In genomic region chr4:8580321-8581093, GRCh38 we compare ENCODE assay signal across 1 cellular context.
TF ChIP-seq lines count a peak whose summit lies in the region.

A gene with protein sequence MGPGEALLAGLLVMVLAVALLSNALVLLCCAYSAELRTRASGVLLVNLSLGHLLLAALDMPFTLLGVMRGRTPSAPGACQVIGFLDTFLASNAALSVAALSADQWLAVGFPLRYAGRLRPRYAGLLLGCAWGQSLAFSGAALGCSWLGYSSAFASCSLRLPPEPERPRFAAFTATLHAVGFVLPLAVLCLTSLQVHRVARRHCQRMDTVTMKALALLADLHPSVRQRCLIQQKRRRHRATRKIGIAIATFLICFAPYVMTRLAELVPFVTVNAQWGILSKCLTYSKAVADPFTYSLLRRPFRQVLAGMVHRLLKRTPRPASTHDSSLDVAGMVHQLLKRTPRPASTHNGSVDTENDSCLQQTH (plus strand): TSS chr4:8580392. CDS start chr4:8580983, 591 bp downstream.

TF ChIP-seq in HepG2, 621 proteins besides CTCF, POLR2A, EP300 and RAD21 (continued from another document and continues in another):
- TF ChIP-seq, protein P1, sequence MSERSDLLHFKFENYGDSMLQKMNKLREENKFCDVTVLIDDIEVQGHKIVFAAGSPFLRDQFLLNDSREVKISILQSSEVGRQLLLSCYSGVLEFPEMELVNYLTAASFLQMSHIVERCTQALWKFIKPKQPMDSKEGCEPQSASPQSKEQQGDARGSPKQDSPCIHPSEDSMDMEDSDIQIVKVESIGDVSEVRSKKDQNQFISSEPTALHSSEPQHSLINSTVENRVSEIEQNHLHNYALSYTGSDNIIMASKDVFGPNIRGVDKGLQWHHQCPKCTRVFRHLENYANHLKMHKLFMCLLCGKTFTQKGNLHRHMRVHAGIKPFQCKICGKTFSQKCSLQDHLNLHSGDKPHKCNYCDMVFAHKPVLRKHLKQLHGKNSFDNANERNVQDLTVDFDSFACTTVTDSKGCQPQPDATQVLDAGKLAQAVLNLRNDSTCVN (CRISPR knock-in tag; IDR thresholded peaks at IDR 0.05; ENCODE audit: borderline replicate concordance), result peak; percentile 81
- TF ChIP-seq SMARCC2 (IDR thresholded peaks at IDR 0.05), result no peak
- TF ChIP-seq, protein P2, sequence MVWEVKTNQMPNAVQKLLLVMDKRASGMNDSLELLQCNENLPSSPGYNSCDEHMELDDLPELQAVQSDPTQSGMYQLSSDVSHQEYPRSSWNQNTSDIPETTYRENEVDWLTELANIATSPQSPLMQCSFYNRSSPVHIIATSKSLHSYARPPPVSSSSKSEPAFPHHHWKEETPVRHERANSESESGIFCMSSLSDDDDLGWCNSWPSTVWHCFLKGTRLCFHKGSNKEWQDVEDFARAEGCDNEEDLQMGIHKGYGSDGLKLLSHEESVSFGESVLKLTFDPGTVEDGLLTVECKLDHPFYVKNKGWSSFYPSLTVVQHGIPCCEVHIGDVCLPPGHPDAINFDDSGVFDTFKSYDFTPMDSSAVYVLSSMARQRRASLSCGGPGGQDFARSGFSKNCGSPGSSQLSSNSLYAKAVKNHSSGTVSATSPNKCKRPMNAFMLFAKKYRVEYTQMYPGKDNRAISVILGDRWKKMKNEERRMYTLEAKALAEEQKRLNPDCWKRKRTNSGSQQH (CRISPR knock-in tag; IDR thresholded peaks at IDR 0.05; ENCODE audit: low read depth), result peak; percentile 68; the same call in 1 of the 2 replicates
- no peak for TF ChIP-seq AGO1 (IDR thresholded peaks at IDR 0.05; ENCODE audit: low read depth, low read length, poor library complexity, severe bottlenecking)
- no peak for TF ChIP-seq MAFK (conservative IDR thresholded peaks at IDR 0.05 in 1 of 2, IDR thresholded peaks at IDR 0.05 in 1 of 2; ENCODE audit: low read length in 2 of 2)
- TF ChIP-seq PITX1 (CRISPR knock-in tag; IDR thresholded peaks at IDR 0.05), result peak; percentile 55; the same call in 1 of the 2 replicates
- peak in 1 of 2 experiments; percentile 80; a peak in 2 of 4 replicates for TF ChIP-seq KLF16 (CRISPR knock-in tag; IDR thresholded peaks at IDR 0.05)
- no peak for TF ChIP-seq ZBTB40 (IDR thresholded peaks at IDR 0.05)
- peak; percentile 21; the same call in 1 of the 2 replicates for TF ChIP-seq ZBTB40 (CRISPR knock-in tag; IDR thresholded peaks at IDR 0.05)
- peak; percentile 72; the same call in 1 of the 2 replicates for TF ChIP-seq MAF1 (CRISPR knock-in tag; IDR thresholded peaks at IDR 0.05; ENCODE audit: borderline replicate concordance)
- no peak for TF ChIP-seq SKIL (CRISPR knock-in tag; IDR thresholded peaks at IDR 0.05; ENCODE audit: borderline replicate concordance)
- no peak for TF ChIP-seq LCORL (IDR thresholded peaks at IDR 0.05)
- TF ChIP-seq LCORL (CRISPR knock-in tag; IDR thresholded peaks at IDR 0.05), result no peak
- no peak for TF ChIP-seq PBX3 (CRISPR knock-in tag; IDR thresholded peaks at IDR 0.05; ENCODE audit: borderline replicate concordance)
- TF ChIP-seq, protein P3, sequence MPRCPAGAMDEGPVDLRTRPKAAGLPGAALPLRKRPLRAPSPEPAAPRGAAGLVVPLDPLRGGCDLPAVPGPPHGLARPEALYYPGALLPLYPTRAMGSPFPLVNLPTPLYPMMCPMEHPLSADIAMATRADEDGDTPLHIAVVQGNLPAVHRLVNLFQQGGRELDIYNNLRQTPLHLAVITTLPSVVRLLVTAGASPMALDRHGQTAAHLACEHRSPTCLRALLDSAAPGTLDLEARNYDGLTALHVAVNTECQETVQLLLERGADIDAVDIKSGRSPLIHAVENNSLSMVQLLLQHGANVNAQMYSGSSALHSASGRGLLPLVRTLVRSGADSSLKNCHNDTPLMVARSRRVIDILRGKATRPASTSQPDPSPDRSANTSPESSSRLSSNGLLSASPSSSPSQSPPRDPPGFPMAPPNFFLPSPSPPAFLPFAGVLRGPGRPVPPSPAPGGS (CRISPR knock-in tag; IDR thresholded peaks at IDR 0.05), result 0 out of 2 replicates have a peak, but pooled peaks have one; percentile 39
- peak; percentile 32 for TF ChIP-seq ZNF781 (CRISPR knock-in tag; IDR thresholded peaks at IDR 0.05; ENCODE audit: borderline replicate concordance, not compliant biosample characterization)
- TF ChIP-seq ATF2 (CRISPR knock-in tag; IDR thresholded peaks at IDR 0.05), result peak; percentile 56; the same call in 1 of the 2 replicates
- no peak for TF ChIP-seq NFE2 (CRISPR knock-in tag; IDR thresholded peaks at IDR 0.05)
- no peak for TF ChIP-seq ATF7 (IDR thresholded peaks at IDR 0.05)
- TF ChIP-seq ATF7 (CRISPR knock-in tag; IDR thresholded peaks at IDR 0.05), result no peak
- TF ChIP-seq ZNF891 (CRISPR knock-in tag; IDR thresholded peaks at IDR 0.05), result peak; percentile 80; the same call in 1 of the 2 replicates
- no peak for TF ChIP-seq MBD4 (IDR thresholded peaks at IDR 0.05; ENCODE audit: borderline replicate concordance, low read length)
- TF ChIP-seq MXD1 (CRISPR knock-in tag; IDR thresholded peaks at IDR 0.05), result peak; percentile 58; the same call in 1 of the 2 replicates
- 0 out of 2 replicates have a peak, but pooled peaks have one; percentile 52 for TF ChIP-seq MIXL1 (CRISPR knock-in tag; IDR thresholded peaks at IDR 0.05)
- peak; percentile 20 for TF ChIP-seq TEAD3 (CRISPR knock-in tag; optimal IDR thresholded peaks at IDR 0.05; ENCODE audit: borderline replicate concordance)
- TF ChIP-seq CCDC6 (CRISPR knock-in tag; IDR thresholded peaks at IDR 0.05), result peak; percentile 51; the same call in 1 of the 2 replicates
- peak; percentile 62; the same call in 1 of the 2 replicates for TF ChIP-seq ZNF580 (CRISPR knock-in tag; IDR thresholded peaks at IDR 0.05; ENCODE audit: borderline replicate concordance, low read depth)
- TF ChIP-seq REST (IDR thresholded peaks at IDR 0.05; ENCODE audit: borderline replicate concordance in 1 of 2, low read depth in 1 of 2, low read length in 2 of 2), result peak in 1 of 2 experiments; percentile 97
- TF ChIP-seq SAP130 (CRISPR knock-in tag; IDR thresholded peaks at IDR 0.05; ENCODE audit: low read depth), result peak; percentile 36; the same call in 1 of the 2 replicates
